11 cellular contexts compared by ENCODE assay signal in genomic region chr12:111578276-111578970, GRCh38. TPM values are rescaled to one million over a fixed set of nuclear protein-coding genes. Genes with fewer than 3 reads are reported as not detected.
DNase-seq lines count a peak whose midpoint lies in the region; ATAC-seq and TF ChIP-seq lines count a peak whose summit lies in the region.
"Had no signal": no experiment of that assay in that cellular context is flagged by ENCODE, and none has a peak within 500 bp of the region (broad histone marks: within the 10 kb centered on the region; RNA-seq: fewer than 3 reads in every experiment).

No MANE protein-coding gene starts in this region.

- H3K9me3 Mint-ChIP-seq in Calu3 (ENCODE audit: low read depth, unreplicated experiment), result no peaks in the 10 kb centered on the region
- no peaks in the 10 kb centered on the region for H3K9me3 Mint-ChIP-seq in activated CD4-positive, alpha-beta T cell treated with anti-CD3 and anti-CD28 coated beads for 36 hours (ENCODE audit: low read depth)

- no peak overlapping the region for H3K4me3 ChIP-seq in epithelial cell of esophagus (ENCODE audit: low read length)

- TF ChIP-seq CTCF in epithelial cell of esophagus (IDR thresholded peaks at IDR 0.05; ENCODE audit: insufficient read depth, low read depth, low read length, missing control alignments), result no peak
- TF ChIP-seq CTCF in Calu3 (IDR thresholded peaks at IDR 0.05; ENCODE audit: unreplicated experiment), result no peak

- peaks cover 12% of the 10 kb centered on the region for H3K36me3 Mint-ChIP-seq in Calu3 (ENCODE audit: insufficient read depth, unreplicated experiment)
- H3K36me3 Mint-ChIP-seq in activated CD4-positive, alpha-beta T cell treated with anti-CD3 and anti-CD28 coated beads for 36 hours (ENCODE audit: low read depth), result peaks cover 14% of the 10 kb centered on the region

- intact Hi-C loops in Calu3 (cut with micrococcal nuclease; ENCODE audit: unreplicated experiment), result no loop called here
- intact Hi-C loops in activated CD4-positive, alpha-beta T cell treated with anti-CD3 and anti-CD28 coated beads for 36 hours (cut with DNase I, micrococcal nuclease), result no loop called here

- no peaks in the 10 kb centered on the region for H3K27me3 Mint-ChIP-seq in Calu3 (ENCODE audit: unreplicated experiment)
- H3K27me3 Mint-ChIP-seq in activated CD4-positive, alpha-beta T cell treated with anti-CD3 and anti-CD28 coated beads for 36 hours, result no peaks in the 10 kb centered on the region
- H3K27me3 Mint-ChIP-seq: brain had no signal

- POLR2A ChIA-PET in activated CD4-positive, alpha-beta T cell treated with anti-CD3 and anti-CD28 coated beads for 36 hours (lab: Charles Lee), result no interaction called here

- DNase-seq in OCI-M1 (lab: John Stamatoyannopoulos, UW) (peak; percentile 46), epithelial cell of esophagus (ENCODE audit: low read depth) (peak; percentile 82), renal cortical epithelial cell (ENCODE audit: low read depth) (peak; percentile 80), Calu3 (no peak), NAMALWA (ENCODE audit: low spot score) (no peak)
- no peak for DNase-seq in activated CD4-positive, alpha-beta T cell treated with anti-CD3 and anti-CD28 coated beads for 36 hours
- DNase-seq: NCI-H187 treated with DMSO at 0.1 percent for 48 hours; stimulated activated CD4-positive, alpha-beta T cell treated with anti-CD3 and anti-CD28 coated beads, Interleukin-1b, Interleukin-23, amount 100 ng/mL, for 48 hours had no signal

- H3K4me3 Mint-ChIP-seq in Calu3 (ENCODE audit: low read depth, unreplicated experiment), result no peak overlapping the region
- no peak overlapping the region for H3K4me3 Mint-ChIP-seq in activated CD4-positive, alpha-beta T cell treated with anti-CD3 and anti-CD28 coated beads for 36 hours
- H3K4me3 Mint-ChIP-seq: brain had no signal

- H3K27ac Mint-ChIP-seq in Calu3 (ENCODE audit: unreplicated experiment), result no peak overlapping the region
- no peak overlapping the region for H3K27ac Mint-ChIP-seq in activated CD4-positive, alpha-beta T cell treated with anti-CD3 and anti-CD28 coated beads for 36 hours
- H3K27ac Mint-ChIP-seq: brain had no signal

- BruUV-seq in Calu3 (replicated peaks; lab: Mats Ljungman, UMichigan), result no TSS peak

- ATAC-seq in GM18867 (IDR thresholded peaks at IDR 0.05; ENCODE audit: unreplicated experiment) (peak; percentile 41), HG03159 (IDR thresholded peaks at IDR 0.05; ENCODE audit: unreplicated experiment) (no peak)
- ATAC-seq in activated CD4-positive, alpha-beta T cell treated with anti-CD3 and anti-CD28 coated beads for 36 hours, result no peak

- H3K4me1 Mint-ChIP-seq in Calu3 (ENCODE audit: low read depth, unreplicated experiment), result peaks cover 32% of the 10 kb centered on the region
- peaks cover 5% of the 10 kb centered on the region for H3K4me1 Mint-ChIP-seq in activated CD4-positive, alpha-beta T cell treated with anti-CD3 and anti-CD28 coated beads for 36 hours

- CTCF ChIA-PET in Calu3 (lab: Charles Lee), result interaction anchor here (0.6 kb wide), 1 partner anchor 424 kb away, joined by 5 read pairs; no protein-coding TSS in a partner anchor
- CTCF ChIA-PET in activated CD4-positive, alpha-beta T cell treated with anti-CD3 and anti-CD28 coated beads for 36 hours (lab: Charles Lee), result interaction anchor here (0.9 kb wide), 1 partner anchor 10 kb away, joined by 3 read pairs; no protein-coding TSS in a partner anchor

RNA-seq across cellular contexts. Expression of gene ATXN2, which starts 20.7 kb away (rescaled TPM):
- total RNA-seq in renal cortical epithelial cell (7.8 and 59.4 TPM in 2 replicates), Calu3 (2022) (109 and 123 TPM in 2 replicates)
- 10 to 100 TPM; 44.2 to 47.9 TPM for total RNA-seq in activated CD4-positive, alpha-beta T cell treated with anti-CD3 and anti-CD28 coated beads for 36 hours

Comparison
In these comparisons a context has a peak if more than half of its experiments do, and no peak if none do; other contexts are left out.
1. DNase-seq: peak in OCI-M1 (single experiment), epithelial cell of esophagus (single experiment) and renal cortical epithelial cell (single experiment); none in Calu3 (single experiment), activated CD4-positive, alpha-beta T cell treated with anti-CD3 and anti-CD28 coated beads for 36 hours (single experiment) and NAMALWA (single experiment).